1 cellular context compared by ENCODE assay signal in genomic region chr12:50283230-50283923, GRCh38.
TF ChIP-seq lines count a peak whose summit lies in the region.

Gene LIMA1 (minus strand): TSS chr12:50283520. CDS start chr12:50248751, 34,769 bp downstream.

TF ChIP-seq in K562, 482 proteins besides CTCF, POLR2A, EP300 and RAD21 (continued from another document and continues in another):
- TF ChIP-seq ARID4B (CRISPR knock-in tag; IDR thresholded peaks at IDR 0.05) (peak; percentile 76), ZNF592 (IDR thresholded peaks at IDR 0.05) (peak; percentile 82), NFIC (IDR thresholded peaks at IDR 0.05) (peak; percentile 48), SMARCA4 (IDR thresholded peaks at IDR 0.05) (no peak), ZNF511 (CRISPR knock-in tag; IDR thresholded peaks at IDR 0.05) (0 out of 2 replicates have a peak, but pooled peaks have one; percentile 63), KLF6 (CRISPR knock-in tag; IDR thresholded peaks at IDR 0.05; ENCODE audit: borderline replicate concordance) (no peak), CGGBP1 (CRISPR knock-in tag; IDR thresholded peaks at IDR 0.05) (0 out of 2 replicates have a peak, but pooled peaks have one; percentile 68), MEIS2 (IDR thresholded peaks at IDR 0.05; ENCODE audit: partially characterized antibody) (peak; percentile 35), PML (IDR thresholded peaks at IDR 0.05; ENCODE audit: low read length) (peak; percentile 67; the same call in 1 of the 2 replicates), NEUROD1 (IDR thresholded peaks at IDR 0.05; ENCODE audit: borderline replicate concordance, low read depth, low read length, partially characterized antibody) (peak; percentile 19), MEF2D (tag; conservative IDR thresholded peaks at IDR 0.05; ENCODE audit: low read depth) (no peak), TEAD1 (CRISPR knock-in tag; IDR thresholded peaks at IDR 0.05) (peak; percentile 10 to 49; a peak in 1 of 4 replicates), ZNF143 (CRISPR knock-in tag; IDR thresholded peaks at IDR 0.05) (peak; percentile 49; the same call in 1 of the 2 replicates), CREB1 (IDR thresholded peaks at IDR 0.05) (peak; percentile 41; the same call in 1 of the 2 replicates), CREB1 (CRISPR knock-in tag; IDR thresholded peaks at IDR 0.05) (peak; percentile 75), ZBTB34 (CRISPR knock-in tag; IDR thresholded peaks at IDR 0.05) (no peak), GABPB1 (CRISPR knock-in tag; IDR thresholded peaks at IDR 0.05) (peak; percentile 69), POLR2H (tag; IDR thresholded peaks at IDR 0.05; ENCODE audit: low read depth) (peak; percentile 68; the same call in 1 of the 2 replicates), BRD9 (IDR thresholded peaks at IDR 0.05; ENCODE audit: low read depth, partially characterized antibody) (no peak), EZH2 (IDR thresholded peaks at IDR 0.05; ENCODE audit: borderline replicate concordance, low read depth, low read length) (no peak), RBM39 (optimal IDR thresholded peaks at IDR 0.05; ENCODE audit: low read depth, low read length) (no peak), CBX1 (IDR thresholded peaks at IDR 0.05; ENCODE audit: low read depth) (no peak), TAL1 (IDR thresholded peaks at IDR 0.05) (no peak), STAT6 (CRISPR knock-in tag; IDR thresholded peaks at IDR 0.05) (0 out of 2 replicates have a peak, but pooled peaks have one; percentile 26), ZBED1 (IDR thresholded peaks at IDR 0.05) (peak; percentile 94; the same call in 1 of the 2 replicates), SMAD4 (CRISPR knock-in tag; conservative IDR thresholded peaks at IDR 0.05) (peak; percentile 68), ZNF146 (CRISPR knock-in tag; IDR thresholded peaks at IDR 0.05; ENCODE audit: unreplicated experiment) (no peak), TEAD2 (tag; IDR thresholded peaks at IDR 0.05) (no peak), CCNT2 (IDR thresholded peaks at IDR 0.05; ENCODE audit: borderline replicate concordance, extremely low read depth, insufficient read length, low read depth, low read length) (peak; percentile 86), THAP12 (CRISPR knock-in tag; IDR thresholded peaks at IDR 0.05) (peak; percentile 76; the same call in 1 of the 2 replicates), ZNF121 (CRISPR knock-in tag; conservative IDR thresholded peaks at IDR 0.05) (peak; percentile 83), ZBTB7A (IDR thresholded peaks at IDR 0.05; ENCODE audit: borderline replicate concordance, control insufficient read depth, low read depth, low read length) (no peak; the same call in 1 of the 2 replicates), BRD4 (IDR thresholded peaks at IDR 0.05) (peak; percentile 85; the same call in 1 of the 2 replicates), NRF1 (conservative IDR thresholded peaks at IDR 0.05 in 1 of 2, IDR thresholded peaks at IDR 0.05 in 1 of 2) (peak; percentile 87 to 89), CHD1 (IDR thresholded peaks at IDR 0.05; ENCODE audit: low read length) (peak; percentile 60), FOXK1 (CRISPR knock-in tag; IDR thresholded peaks at IDR 0.05; ENCODE audit: borderline replicate concordance) (peak; percentile 68; the same call in 1 of the 2 replicates), GTF2F1 (IDR thresholded peaks at IDR 0.05; ENCODE audit: low read depth, low read length) (peak; percentile 78; the same call in 1 of the 2 replicates), ZNF384 (IDR thresholded peaks at IDR 0.05; ENCODE audit: low read depth, low read length) (no peak), FOXM1 (IDR thresholded peaks at IDR 0.05; ENCODE audit: low read depth) (no peak), FOXM1 (CRISPR knock-in tag; IDR thresholded peaks at IDR 0.05; ENCODE audit: low read depth) (peak; percentile 23; the same call in 1 of the 2 replicates), RBBP5 (IDR thresholded peaks at IDR 0.05; ENCODE audit: borderline replicate concordance, insufficient read depth, low read length, poor library complexity, severe bottlenecking) (peak; percentile 84), TRIM24 (IDR thresholded peaks at IDR 0.05) (no peak), HNRNPLL (IDR thresholded peaks at IDR 0.05; ENCODE audit: low read depth, low read length, poor library complexity, severe bottlenecking) (peak; percentile 89), TAF7 (tag; IDR thresholded peaks at IDR 0.05) (peak; percentile 17; the same call in 1 of the 2 replicates), TAF1 (IDR thresholded peaks at IDR 0.05; ENCODE audit: control insufficient read depth, extremely low read depth, insufficient read depth, low read length, severe bottlenecking) (peak; percentile 76), ZNF644 (tag; IDR thresholded peaks at IDR 0.05; ENCODE audit: low read depth) (peak; percentile 54; the same call in 1 of the 2 replicates), SOX6 (IDR thresholded peaks at IDR 0.05) (peak; percentile 31; the same call in 1 of the 2 replicates), CEBPG (CRISPR knock-in tag; IDR thresholded peaks at IDR 0.05) (no peak), CEBPG (tag; conservative IDR thresholded peaks at IDR 0.05 in 1 of 2, IDR thresholded peaks at IDR 0.05 in 1 of 2) (no peak), SETDB1 (IDR thresholded peaks at IDR 0.05; ENCODE audit: low read length) (peak; percentile 48), ELK3 (CRISPR knock-in tag; IDR thresholded peaks at IDR 0.05) (no peak), ZBTB17 (CRISPR knock-in tag; IDR thresholded peaks at IDR 0.05) (no peak), ZNF589 (CRISPR knock-in tag; IDR thresholded peaks at IDR 0.05; ENCODE audit: low read depth) (peak; percentile 50; the same call in 1 of the 2 replicates), NFIX (CRISPR knock-in tag; IDR thresholded peaks at IDR 0.05; ENCODE audit: low read depth) (no peak)
